27 cellular contexts compared by ENCODE assay signal in genomic region chr12:113802000-113802749, GRCh38.
"Had no signal": no experiment of that assay in that cellular context is flagged by ENCODE, and none has a peak within 500 bp of the region (broad histone marks: within the 10 kb centered on the region; RNA-seq: fewer than 3 reads in every experiment).

No MANE protein-coding gene starts in this region.

- H3K27me3 ChIP-seq: brain microvascular endothelial cell, gastrocnemius medialis, sigmoid colon, suprapubic skin, tibial artery had no signal

- H3K36me3 ChIP-seq: brain microvascular endothelial cell, gastrocnemius medialis, prostate gland, sigmoid colon, suprapubic skin, tibial artery had no signal

- H3K27ac ChIP-seq: brain microvascular endothelial cell, epithelial cell of prostate, gastrocnemius medialis, prostate gland, sigmoid colon, suprapubic skin, tibial artery had no signal

- H3K4me3 ChIP-seq: gastrocnemius medialis, prostate gland, sigmoid colon, suprapubic skin, tibial artery had no signal

- DNase-seq: activated CD4-positive, alpha-beta memory T cell treated with anti-CD3 and anti-CD28 coated beads, Interleukin-2, amount 10 ng/mL, durations not matched to agents 7 days and 5 days; activated CD4-positive, alpha-beta T cell treated with anti-CD3 and anti-CD28 coated beads, Interleukin-2, amount 10 ng/mL, durations not matched to agents 24 days and 14 days; activated CD4-positive, CD25-positive, alpha-beta regulatory T cell treated with anti-CD3 and anti-CD28 coated beads, Interleukin-2, amount 50 U/mL, for 72 hours; activated CD8-positive, alpha-beta memory T cell treated with anti-CD3 and anti-CD28 coated beads, Interleukin-2, amount 50 U/mL, for 48 hours; activated gamma-delta T cell; activated naive CD4-positive, alpha-beta T cell treated with anti-CD3 and anti-CD28 coated beads, Interleukin-2, amount 10 ng/mL, durations not matched to agents 7 days and 5 days; activated naive CD8-positive, alpha-beta T cell treated with anti-CD3 and anti-CD28 coated beads, Interleukin-2, amount 10 ng/mL, durations not matched to agents 7 days and 5 days; activated T-cell treated with anti-CD3 and anti-CD28 coated beads, Interleukin-2, amount 50 U/mL, for 24 hours; brain microvascular endothelial cell; endodermal cell; gastrocnemius medialis; glutamatergic neuron; left colon; naive B cell; nephron progenitor cell; retina; sigmoid colon; small intestine; stimulated activated CD4-positive, alpha-beta T cell treated with anti-CD3 and anti-CD28 coated beads, Interleukin-2, amount 100 ng/mL, for 24 hours; stimulated activated naive CD4-positive, alpha-beta T cell; T-helper 2 cell; tibial artery had no signal

- FAIRE-seq: astrocyte, islet of Langerhans, small intestine had no signal

- H3K4me1 ChIP-seq: gastrocnemius medialis, prostate gland, sigmoid colon, suprapubic skin, tibial artery had no signal

- ATAC-seq: gastrocnemius medialis, left colon had no signal

- H3K9me3 ChIP-seq: prostate gland, sigmoid colon, suprapubic skin had no signal
